Comparison of ENCODE assay signal across 12 cellular contexts in the genomic region with DNA sequence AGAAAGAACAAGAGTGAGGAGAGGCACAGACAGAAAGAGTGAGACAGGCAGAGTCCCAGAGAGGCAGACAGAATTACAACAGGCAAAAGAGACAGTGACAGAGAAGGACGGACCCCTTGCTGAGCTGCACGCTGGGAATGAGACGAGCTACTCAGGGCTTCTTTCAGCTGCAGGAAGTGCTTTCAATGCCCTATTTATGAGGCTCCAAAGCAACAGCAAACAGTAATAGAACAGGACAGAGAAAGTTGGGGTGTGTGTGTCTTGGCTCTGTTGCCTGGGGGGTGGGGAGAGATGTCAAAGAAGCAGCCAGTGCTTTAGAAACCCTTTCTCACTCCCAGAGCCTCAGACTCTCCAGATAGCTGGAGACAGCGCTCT. TPM values are rescaled to one million over a fixed set of nuclear protein-coding genes. Genes with fewer than 3 reads are reported as not detected.
DNase-seq lines count a peak whose midpoint lies in the region; ATAC-seq and TF ChIP-seq lines count a peak whose summit lies in the region.
"Had no signal": no experiment of that assay in that cellular context is flagged by ENCODE, and none has a peak within 500 bp of the region (broad histone marks: within the 10 kb centered on the region; RNA-seq: fewer than 3 reads in every experiment).

No MANE protein-coding gene starts in this region.

- no peaks in the 10 kb centered on the region for H3K9me3 Mint-ChIP-seq in chondrocyte (ENCODE audit: low read depth)

- 45% methylated on average over 4 of the region's 4 CpGs for WGBS in suprapubic skin

- peak overlapping the region; percentile 72 for H3K4me3 Mint-ChIP-seq in chondrocyte (ENCODE audit: unreplicated experiment)
- H3K4me3 Mint-ChIP-seq: activated CD8-positive, alpha-beta memory T cell treated with anti-CD3 and anti-CD28 coated beads, Interleukin-2, amount 10 ng/mL, durations not matched to agents 7 days and 5 days had no signal

- H3K36me3 Mint-ChIP-seq in chondrocyte (ENCODE audit: low read depth), result peaks cover under 1% of the 10 kb centered on the region
- H3K36me3 Mint-ChIP-seq: activated CD8-positive, alpha-beta memory T cell treated with anti-CD3 and anti-CD28 coated beads, Interleukin-2, amount 10 ng/mL, durations not matched to agents 7 days and 5 days had no signal

- TF ChIP-seq CTCF in chondrocyte (IDR thresholded peaks at IDR 0.05) (no peak), suprapubic skin (IDR thresholded peaks at IDR 0.05) (no peak)

- H3K27ac ChIP-seq in layer of hippocampus (ENCODE audit: low read depth, low read length), result peak overlapping the region; percentile 36
- H3K27ac ChIP-seq in suprapubic skin, result peak overlapping the region; percentile 3

- DNase-seq in NCI-H146 treated with DMSO at 0.1 percent for 48 hours (lab: John Stamatoyannopoulos, UW; ENCODE audit: unreplicated experiment) (peak; percentile 76), chondrocyte (ENCODE audit: low spot score) (no peak), suprapubic skin (ENCODE audit: low spot score in 2 of 2) (no peak)
- DNase-seq in effector CD4-positive, alpha-beta T cell, result no peak
- DNase-seq: activated CD8-positive, alpha-beta memory T cell treated with anti-CD3 and anti-CD28 coated beads, Interleukin-2, amount 10 ng/mL, durations not matched to agents 7 days and 5 days; cortex of kidney; NCI-H1105; SHP77 treated with DMSO at 0.1 percent for 48 hours had no signal

- TF ChIP-seq POLR2A in suprapubic skin (IDR thresholded peaks at IDR 0.05), result no peak

- H3K27me3 Mint-ChIP-seq in chondrocyte (ENCODE audit: low read depth), result no peaks in the 10 kb centered on the region

- peaks cover 17% of the 10 kb centered on the region for H3K4me1 ChIP-seq in suprapubic skin

- H3K9me3 ChIP-seq in suprapubic skin, result no peaks in the 10 kb centered on the region

- peak overlapping the region; percentile 41 for H3K4me3 ChIP-seq in suprapubic skin
- H3K4me3 ChIP-seq: lung had no signal

- peaks cover 51% of the 10 kb centered on the region for H3K4me1 Mint-ChIP-seq in chondrocyte (ENCODE audit: low read depth)
- H3K4me1 Mint-ChIP-seq: activated CD8-positive, alpha-beta memory T cell treated with anti-CD3 and anti-CD28 coated beads, Interleukin-2, amount 10 ng/mL, durations not matched to agents 7 days and 5 days had no signal

- peak overlapping the region; percentile 91 for H3K27ac Mint-ChIP-seq in chondrocyte (ENCODE audit: unreplicated experiment)
- H3K27ac Mint-ChIP-seq: activated CD8-positive, alpha-beta memory T cell treated with anti-CD3 and anti-CD28 coated beads, Interleukin-2, amount 10 ng/mL, durations not matched to agents 7 days and 5 days had no signal

- TF ChIP-seq EP300 in suprapubic skin (IDR thresholded peaks at IDR 0.05), result no peak

- H3K36me3 ChIP-seq in suprapubic skin, result peaks cover 2% of the 10 kb centered on the region

- ATAC-seq in GM21515 (IDR thresholded peaks at IDR 0.05; ENCODE audit: unreplicated experiment) (no peak), GM21825 (IDR thresholded peaks at IDR 0.05; ENCODE audit: unreplicated experiment) (no peak)
- ATAC-seq: activated CD8-positive, alpha-beta memory T cell treated with anti-CD3 and anti-CD28 coated beads, Interleukin-2, amount 10 ng/mL, durations not matched to agents 7 days and 5 days had no signal

- no peaks in the 10 kb centered on the region for H3K27me3 ChIP-seq in layer of hippocampus (ENCODE audit: control insufficient read depth, insufficient read depth, low read length)
- H3K27me3 ChIP-seq in suprapubic skin, result no peaks in the 10 kb centered on the region

RNA-seq across cellular contexts. Expression of a gene that starts 0.5 kb away (rescaled TPM):
- total RNA-seq in chondrocyte (31.3 to 41.6 TPM (median 31.9 TPM) in 3 replicates), suprapubic skin (10 to 100 TPM in 3 of 4 donors, 1 to 10 TPM in 1; 6.9 to 24.5 (median 16.5) TPM)
- total RNA-seq: activated CD8-positive, alpha-beta memory T cell treated with anti-CD3 and anti-CD28 coated beads, Interleukin-2, amount 10 ng/mL, durations not matched to agents 7 days and 5 days had no signal
